In the genomic region with DNA sequence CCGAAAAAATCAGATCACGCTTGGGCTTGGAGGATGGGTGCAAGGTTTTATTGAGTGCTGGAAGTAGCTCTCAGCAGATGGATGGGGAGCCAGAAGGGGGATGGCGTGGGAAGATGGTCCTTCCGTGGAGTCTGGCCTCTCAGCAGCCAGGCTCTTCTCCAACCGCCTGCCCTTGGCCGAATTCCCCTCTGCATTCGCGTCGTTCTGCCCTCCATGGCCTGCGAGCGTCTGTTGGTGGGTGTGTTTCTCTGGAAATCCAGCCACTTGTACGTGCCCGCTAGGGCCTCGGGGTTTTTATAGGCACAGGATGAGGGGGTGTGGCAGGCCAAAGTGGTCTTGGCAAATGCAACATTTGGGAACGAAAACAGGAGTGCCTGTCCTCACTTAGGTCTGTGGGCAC, we compare ENCODE assay signal across 8 cellular contexts.
"Had no signal": no experiment of that assay in that cellular context is flagged by ENCODE, and none has a peak within 500 bp of the region (broad histone marks: within the 10 kb centered on the region; RNA-seq: fewer than 3 reads in every experiment).

No MANE protein-coding gene starts in this region.

- H3K4me3 ChIP-seq: GM12878 had no signal

- FAIRE-seq: G401.6, GM12878, GM12891, GM12892, GM18507, GM19239 had no signal

- DNase-seq: GDM1, GF-D8 had no signal

- ATAC-seq: GM12878 had no signal
